1 cellular context compared by ENCODE assay signal in genomic region chr15:101464246-101464998, GRCh38.
TF ChIP-seq lines count a peak whose summit lies in the region.

No MANE protein-coding gene starts in this region.

TF ChIP-seq in HepG2, 621 proteins besides CTCF, POLR2A, EP300 and RAD21 (continued from another document):
- TF ChIP-seq ZNF687 (CRISPR knock-in tag; IDR thresholded peaks at IDR 0.05) = 0 out of 2 replicates have a peak, but pooled peaks have one; percentile 6
